1 cellular context compared by ENCODE assay signal in genomic region chr2:112031473-112031872, GRCh38.
TF ChIP-seq lines count a peak whose summit lies in the region.

No MANE protein-coding gene starts in this region.

TF ChIP-seq in K562, 482 proteins besides CTCF, POLR2A, EP300 and RAD21:
- TF ChIP-seq WHSC1 (IDR thresholded peaks at IDR 0.05; ENCODE audit: low read length): no peak
- no peak for TF ChIP-seq PHB2 (IDR thresholded peaks at IDR 0.05; ENCODE audit: low read depth)
- TF ChIP-seq HBP1 (CRISPR knock-in tag; IDR thresholded peaks at IDR 0.05): no peak
- TF ChIP-seq DNMT1 (IDR thresholded peaks at IDR 0.05): no peak
- TF ChIP-seq SREBF1 (IDR thresholded peaks at IDR 0.05; ENCODE audit: borderline replicate concordance, low read depth, low read length): no peak
- TF ChIP-seq ATF1 (CRISPR knock-in tag; IDR thresholded peaks at IDR 0.05): no peak
- no peak for TF ChIP-seq ATF1 (tag; IDR thresholded peaks at IDR 0.05)
- no peak for TF ChIP-seq ZNF408 (CRISPR knock-in tag; IDR thresholded peaks at IDR 0.05; ENCODE audit: low read depth)
- no peak for TF ChIP-seq ZNF511 (CRISPR knock-in tag; IDR thresholded peaks at IDR 0.05)
- no peak for TF ChIP-seq MCM3 (IDR thresholded peaks at IDR 0.05)
- no peak for TF ChIP-seq RUNX1 (IDR thresholded peaks at IDR 0.05; ENCODE audit: low read depth)
